In the genomic region with DNA sequence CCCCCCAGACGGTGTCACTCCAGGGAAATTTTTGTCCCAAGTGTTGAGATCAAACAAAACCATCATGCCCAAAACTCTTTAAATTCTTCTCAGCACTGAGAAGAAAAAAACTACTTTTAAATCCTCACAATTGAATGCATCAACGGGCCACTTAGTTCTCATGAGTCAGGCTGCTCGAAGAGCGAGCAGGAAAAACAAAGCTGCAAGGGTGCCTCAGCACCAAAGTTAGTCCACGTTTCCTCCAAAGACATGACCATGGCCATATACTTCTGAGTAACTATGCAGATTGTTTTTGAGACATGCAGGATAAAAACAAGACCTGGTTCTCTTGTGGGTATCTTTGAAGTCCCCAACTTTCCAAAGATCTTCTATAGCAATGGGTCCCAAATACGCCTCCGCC, we compare ENCODE assay signal across 19 cellular contexts. TPM values are rescaled to one million over a fixed set of nuclear protein-coding genes. Genes with fewer than 3 reads are reported as not detected.
DNase-seq lines count a peak whose midpoint lies in the region; ATAC-seq and TF ChIP-seq lines count a peak whose summit lies in the region.
"Had no signal": no experiment of that assay in that cellular context is flagged by ENCODE, and none has a peak within 500 bp of the region (broad histone marks: within the 10 kb centered on the region; RNA-seq: fewer than 3 reads in every experiment).

No MANE protein-coding gene starts in this region.

- H3K27me3 ChIP-seq in gastrocnemius medialis (no peaks in the 10 kb centered on the region), left lung (peaks cover 0 to 8% of the 10 kb centered on the region in 2 donors)

- peaks cover 75% of the 10 kb centered on the region for H3K4me1 Mint-ChIP-seq in WTC11
- peaks cover 97% of the 10 kb centered on the region for H3K4me1 Mint-ChIP-seq in brain

- no peaks in the 10 kb centered on the region for H3K36me3 Mint-ChIP-seq in WTC11
- peaks cover 12% of the 10 kb centered on the region for H3K36me3 Mint-ChIP-seq in brain
- H3K36me3 Mint-ChIP-seq in activated naive CD4-positive, alpha-beta T cell treated with anti-CD3 and anti-CD28 coated beads, Interleukin-2, amount 50 U/mL, for 72 hours = no peaks in the 10 kb centered on the region

- peaks cover 45% of the 10 kb centered on the region for H3K27me3 Mint-ChIP-seq in WTC11 (ENCODE audit: low read depth)
- peaks cover 7% of the 10 kb centered on the region for H3K27me3 Mint-ChIP-seq in brain

- no peaks in the 10 kb centered on the region for H3K9me3 ChIP-seq in gastrocnemius medialis
- H3K9me3 ChIP-seq in left lung = no peaks in the 10 kb centered on the region
- H3K9me3 ChIP-seq: Caco-2 had no signal

- no peak for DNase-seq in WTC11 (ENCODE audit: low spot score)
- DNase-seq in fibroblast of the aortic adventitia (ENCODE audit: low read depth) = peak; percentile 67
- DNase-seq in gastrocnemius medialis = no peak
- DNase-seq in activated naive CD4-positive, alpha-beta T cell treated with anti-CD3 and anti-CD28 coated beads, Interleukin-2, amount 50 U/mL, for 72 hours (ENCODE audit: low spot score in 2 of 2) = no peak
- DNase-seq in left lung = no peak
- DNase-seq: Caco-2; CD4-positive, alpha-beta T cell; GDM1; NCI-H1436; NCI-H1930; NCI-H345; NCI-H524 treated with DMSO at 0.1 percent for 48 hours; PC-9 had no signal

- in situ Hi-C loops in gastrocnemius medialis (cut with MboI; ENCODE audit: low sequenced_read_pairs in 4 of 4) = loop anchor here in 3 of 4 donors (10.0 to 25.0 kb wide), 3 partner anchors 144 to 154 kb away; no protein-coding TSS in a partner anchor

- TF ChIP-seq CTCF in WTC11 (IDR thresholded peaks at IDR 0.05) (no peak), brain (conservative IDR thresholded peaks at IDR 0.05) (no peak), fibroblast of the aortic adventitia (IDR thresholded peaks at IDR 0.05; ENCODE audit: insufficient read depth, low read length) (no peak), gastrocnemius medialis (IDR thresholded peaks at IDR 0.05 in 4 of 5, conservative IDR thresholded peaks at IDR 0.05 in 1 of 5) (no peak), left lung (IDR thresholded peaks at IDR 0.05) (no peak)

- POLR2A ChIA-PET in WTC11 (lab: Charles Lee) = no interaction called here

- ATAC-seq in WTC11 (no peak), gastrocnemius medialis (no peak), HG03565 (IDR thresholded peaks at IDR 0.05; ENCODE audit: unreplicated experiment) (no peak), HG03439 (IDR thresholded peaks at IDR 0.05; ENCODE audit: unreplicated experiment) (no peak), left lung (no peak)
- no peak for ATAC-seq in activated naive CD4-positive, alpha-beta T cell treated with anti-CD3 and anti-CD28 coated beads, Interleukin-2, amount 50 U/mL, for 72 hours

- intact Hi-C loops in gastrocnemius medialis (cut with DNase I; ENCODE audit: low total_unique reads) = no loop called here
- intact Hi-C loops in left lung (cut with DNase I) = no loop called here

- no peak overlapping the region for H3K4me3 Mint-ChIP-seq in WTC11
- H3K4me3 Mint-ChIP-seq in brain = peak overlapping the region; percentile 33 to 78 (median 52)
- H3K4me3 Mint-ChIP-seq: CD4-positive, alpha-beta T cell had no signal

- peaks cover 81 to 89% of the 10 kb centered on the region in 2 donors for H3K4me1 ChIP-seq in gastrocnemius medialis
- H3K4me1 ChIP-seq in left lung = no peaks in the 10 kb centered on the region
- H3K4me1 ChIP-seq: Caco-2 had no signal

- H3K4me3 ChIP-seq in fibroblast of the aortic adventitia (ENCODE audit: low read depth, low read length) (no peak overlapping the region), gastrocnemius medialis (no peak overlapping the region), left lung (no peak overlapping the region)
- H3K4me3 ChIP-seq: PC-9 had no signal

- H3K36me3 ChIP-seq in gastrocnemius medialis (no peaks in the 10 kb centered on the region), left lung (no peaks in the 10 kb centered on the region)

- H3K27ac Mint-ChIP-seq in WTC11 (peak overlapping the region; percentile 25; the same call in 1 of the 2 replicates), brain (peak overlapping the region; percentile 4 to 86 (median 78))
- no peak overlapping the region for H3K27ac Mint-ChIP-seq in activated naive CD4-positive, alpha-beta T cell treated with anti-CD3 and anti-CD28 coated beads, Interleukin-2, amount 50 U/mL, for 72 hours
- H3K27ac Mint-ChIP-seq: CD4-positive, alpha-beta T cell had no signal

- H3K27ac ChIP-seq in gastrocnemius medialis (peak overlapping the region; percentile 90 to 95 (median 94)), left lung (no peak overlapping the region)
- H3K27ac ChIP-seq: KMS-11, PC-9, RWPE1 had no signal

- CTCF ChIA-PET in WTC11 (lab: Charles Lee) = interaction anchor here (1.6 kb wide), 1 partner anchor 107 kb away, joined by 3 read pairs; no protein-coding TSS in a partner anchor

- no peak for TF ChIP-seq POLR2A in gastrocnemius medialis (IDR thresholded peaks at IDR 0.05)

- H3K9me3 Mint-ChIP-seq in WTC11 (no peaks in the 10 kb centered on the region), brain (no peaks in the 10 kb centered on the region)
- H3K9me3 Mint-ChIP-seq in activated naive CD4-positive, alpha-beta T cell treated with anti-CD3 and anti-CD28 coated beads, Interleukin-2, amount 50 U/mL, for 72 hours = no peaks in the 10 kb centered on the region
- H3K9me3 Mint-ChIP-seq: CD4-positive, alpha-beta T cell had no signal

TF ChIP-seq in WTC11, 78 proteins besides CTCF, POLR2A, EP300 and RAD21:
- no peak for TF ChIP-seq JUN (CRISPR knock-in tag; IDR thresholded peaks at IDR 0.05)
- TF ChIP-seq, protein P1, sequence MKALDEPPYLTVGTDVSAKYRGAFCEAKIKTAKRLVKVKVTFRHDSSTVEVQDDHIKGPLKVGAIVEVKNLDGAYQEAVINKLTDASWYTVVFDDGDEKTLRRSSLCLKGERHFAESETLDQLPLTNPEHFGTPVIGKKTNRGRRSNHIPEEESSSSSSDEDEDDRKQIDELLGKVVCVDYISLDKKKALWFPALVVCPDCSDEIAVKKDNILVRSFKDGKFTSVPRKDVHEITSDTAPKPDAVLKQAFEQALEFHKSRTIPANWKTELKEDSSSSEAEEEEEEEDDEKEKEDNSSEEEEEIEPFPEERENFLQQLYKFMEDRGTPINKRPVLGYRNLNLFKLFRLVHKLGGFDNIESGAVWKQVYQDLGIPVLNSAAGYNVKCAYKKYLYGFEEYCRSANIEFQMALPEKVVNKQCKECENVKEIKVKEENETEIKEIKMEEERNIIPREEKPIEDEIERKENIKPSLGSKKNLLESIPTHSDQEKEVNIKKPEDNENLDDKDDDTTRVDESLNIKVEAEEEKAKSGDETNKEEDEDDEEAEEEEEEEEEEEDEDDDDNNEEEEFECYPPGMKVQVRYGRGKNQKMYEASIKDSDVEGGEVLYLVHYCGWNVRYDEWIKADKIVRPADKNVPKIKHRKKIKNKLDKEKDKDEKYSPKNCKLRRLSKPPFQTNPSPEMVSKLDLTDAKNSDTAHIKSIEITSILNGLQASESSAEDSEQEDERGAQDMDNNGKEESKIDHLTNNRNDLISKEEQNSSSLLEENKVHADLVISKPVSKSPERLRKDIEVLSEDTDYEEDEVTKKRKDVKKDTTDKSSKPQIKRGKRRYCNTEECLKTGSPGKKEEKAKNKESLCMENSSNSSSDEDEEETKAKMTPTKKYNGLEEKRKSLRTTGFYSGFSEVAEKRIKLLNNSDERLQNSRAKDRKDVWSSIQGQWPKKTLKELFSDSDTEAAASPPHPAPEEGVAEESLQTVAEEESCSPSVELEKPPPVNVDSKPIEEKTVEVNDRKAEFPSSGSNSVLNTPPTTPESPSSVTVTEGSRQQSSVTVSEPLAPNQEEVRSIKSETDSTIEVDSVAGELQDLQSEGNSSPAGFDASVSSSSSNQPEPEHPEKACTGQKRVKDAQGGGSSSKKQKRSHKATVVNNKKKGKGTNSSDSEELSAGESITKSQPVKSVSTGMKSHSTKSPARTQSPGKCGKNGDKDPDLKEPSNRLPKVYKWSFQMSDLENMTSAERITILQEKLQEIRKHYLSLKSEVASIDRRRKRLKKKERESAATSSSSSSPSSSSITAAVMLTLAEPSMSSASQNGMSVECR (CRISPR knock-in tag; IDR thresholded peaks at IDR 0.05; ENCODE audit: borderline replicate concordance) = no peak
- TF ChIP-seq EMX1 (CRISPR knock-in tag; IDR thresholded peaks at IDR 0.05) = no peak
- no peak for TF ChIP-seq GTF2I (CRISPR knock-in tag; conservative IDR thresholded peaks at IDR 0.05)
- TF ChIP-seq ELF4 (CRISPR knock-in tag; IDR thresholded peaks at IDR 0.05; ENCODE audit: low read depth) = no peak
- TF ChIP-seq HMGA2 (CRISPR knock-in tag; IDR thresholded peaks at IDR 0.05) = no peak
- TF ChIP-seq, protein P2, sequence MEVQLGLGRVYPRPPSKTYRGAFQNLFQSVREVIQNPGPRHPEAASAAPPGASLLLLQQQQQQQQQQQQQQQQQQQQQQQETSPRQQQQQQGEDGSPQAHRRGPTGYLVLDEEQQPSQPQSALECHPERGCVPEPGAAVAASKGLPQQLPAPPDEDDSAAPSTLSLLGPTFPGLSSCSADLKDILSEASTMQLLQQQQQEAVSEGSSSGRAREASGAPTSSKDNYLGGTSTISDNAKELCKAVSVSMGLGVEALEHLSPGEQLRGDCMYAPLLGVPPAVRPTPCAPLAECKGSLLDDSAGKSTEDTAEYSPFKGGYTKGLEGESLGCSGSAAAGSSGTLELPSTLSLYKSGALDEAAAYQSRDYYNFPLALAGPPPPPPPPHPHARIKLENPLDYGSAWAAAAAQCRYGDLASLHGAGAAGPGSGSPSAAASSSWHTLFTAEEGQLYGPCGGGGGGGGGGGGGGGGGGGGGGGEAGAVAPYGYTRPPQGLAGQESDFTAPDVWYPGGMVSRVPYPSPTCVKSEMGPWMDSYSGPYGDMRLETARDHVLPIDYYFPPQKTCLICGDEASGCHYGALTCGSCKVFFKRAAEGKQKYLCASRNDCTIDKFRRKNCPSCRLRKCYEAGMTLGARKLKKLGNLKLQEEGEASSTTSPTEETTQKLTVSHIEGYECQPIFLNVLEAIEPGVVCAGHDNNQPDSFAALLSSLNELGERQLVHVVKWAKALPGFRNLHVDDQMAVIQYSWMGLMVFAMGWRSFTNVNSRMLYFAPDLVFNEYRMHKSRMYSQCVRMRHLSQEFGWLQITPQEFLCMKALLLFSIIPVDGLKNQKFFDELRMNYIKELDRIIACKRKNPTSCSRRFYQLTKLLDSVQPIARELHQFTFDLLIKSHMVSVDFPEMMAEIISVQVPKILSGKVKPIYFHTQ (CRISPR knock-in tag; IDR thresholded peaks at IDR 0.05) = no peak
- TF ChIP-seq GRHL2 (CRISPR knock-in tag; IDR thresholded peaks at IDR 0.05; ENCODE audit: insufficient replicate concordance, severe bottlenecking) = no peak

RNA-seq across cellular contexts. Expression of gene MN1, which starts 12.7 kb away (rescaled TPM):
- total RNA-seq in WTC11 (2021) = 16.3 to 21.3 TPM (median 16.7 TPM) in 3 replicates
- polyA plus RNA-seq in brain (ENCODE audit: insufficient read depth, low read depth, low replicate concordance) = 1.7 TPM
- 27.9 and 55.9 TPM in 2 replicates for total RNA-seq in fibroblast of the aortic adventitia (ENCODE audit: low replicate concordance)
- total RNA-seq in gastrocnemius medialis = 10 to 100 TPM in 3 of 4 donors, 1 to 10 TPM in 1; 8.8 to 40.0 (median 36.6) TPM
- total RNA-seq in activated naive CD4-positive, alpha-beta T cell treated with anti-CD3 and anti-CD28 coated beads, Interleukin-2, amount 50 U/mL, for 72 hours = under 1 TPM; 0.14 to 0.16 TPM
- 1 to 10 TPM; 5.1 to 7.4 TPM for total RNA-seq in left lung
- total RNA-seq: HT-29 had no signal

Comparison
In these comparisons a context has a peak if more than half of its experiments do, and no peak if none do; other contexts are left out.
1. H3K27ac Mint-ChIP-seq: peak in WTC11 (single experiment) and brain (5 of 5); none in activated naive CD4-positive, alpha-beta T cell treated with anti-CD3 and anti-CD28 coated beads, Interleukin-2, amount 50 U/mL, for 72 hours (0 of 2).
2. H3K27ac ChIP-seq: peak in gastrocnemius medialis (4 of 4); none in left lung (0 of 2).
3. RNA of gene MN1, which starts 12.7 kb away (total RNA-seq): 27.9 to 55.9 TPM in fibroblast of the aortic adventitia, 8.8 to 40.0 TPM in gastrocnemius medialis, 16.3 to 21.3 TPM in WTC11 and 5.1 to 7.4 TPM in left lung; 0.14 to 0.16 TPM in activated naive CD4-positive, alpha-beta T cell treated with anti-CD3 and anti-CD28 coated beads, Interleukin-2, amount 50 U/mL, for 72 hours; every median in the first group is over 4 times any median in the second.